Comparison of ENCODE assay signal across 8 cellular contexts in genomic region chr17:35447494-35447893, GRCh38. TPM values are rescaled to one million over a fixed set of nuclear protein-coding genes. Genes with fewer than 3 reads are reported as not detected.
A peak's percentile ranks its signal among the peaks of the same experiment; 100 is the strongest.
DNase-seq lines count a peak whose midpoint lies in the region; ATAC-seq, FAIRE-seq and TF ChIP-seq lines count a peak whose summit lies in the region.

No MANE protein-coding gene starts in this region.

- no TSS peak for BruUV-seq in GM12878 (replicated peaks; lab: Mats Ljungman, UMichigan)

- intact Hi-C loops in GM12878 (cut with micrococcal nuclease; ENCODE audit: unreplicated experiment) (loop anchor here (5.0 kb wide), 1 partner anchor 205 kb away; the partner anchor contains the start of gene SLFN5), lower leg skin (cut with DNase I; ENCODE audit: low total_unique reads) (no loop called here)

- 34% methylated on average over 3 of the region's 3 CpGs for WGBS in GM12878 (ENCODE audit: insufficient coverage, insufficient replicate concordance, low lambda C conversion rate, missing lambda C conversion rate)
- 61 to 67% methylated on average over 3 of the region's 3 CpGs for WGBS in lower leg skin, 2 donors

- no peaks in the 10 kb centered on the region for H3K36me3 Mint-ChIP-seq in stimulated activated naive CD8-positive, alpha-beta T cell treated with anti-CD3 and anti-CD28 coated beads, Interleukin-15, Interleukin-2, amounts not matched to agents 100 ng/mL and 50 ng/mL, for 24 hours (ENCODE audit: low read depth)
- no peaks in the 10 kb centered on the region for H3K36me3 Mint-ChIP-seq in mesothelial cell of epicardium

- peaks cover 0 to 18% of the 10 kb centered on the region in 2 experiments; a peak in 2 of 4 replicates for H3K36me3 ChIP-seq in GM12878 (ENCODE audit: control insufficient read depth in 2 of 2, insufficient read depth in 2 of 2, low read length in 1 of 2)

- POLR2A ChIA-PET in GM12878 (lab: Charles Lee), result interaction anchor here (0.9 to 2.5 kb wide), 6 partner anchors 9 to 88 kb away, joined by 3 to 20 read pairs (median 9); partner anchors contain the start of gene SLFN11

- TF ChIP-seq EP300 in GM12878 (IDR thresholded peaks at IDR 0.05; ENCODE audit: borderline replicate concordance in 1 of 2, control insufficient read depth in 1 of 2, low read depth in 2 of 2, low read length in 2 of 2), result no peak

- no peak for DNase-seq in stimulated activated naive CD8-positive, alpha-beta T cell treated with anti-CD3 and anti-CD28 coated beads, Interleukin-15, Interleukin-2, amounts not matched to agents 100 U/mL and 50 U/mL, for 24 hours
- DNase-seq in GM12878 (ENCODE audit: low read depth, low spot score) (no peak), mesothelial cell of epicardium (ENCODE audit: low spot score in 2 of 2, unreplicated experiment in 2 of 2) (no peak), HTR-8/SVneo (ENCODE audit: insufficient read length, low spot score) (no peak), lower leg skin (ENCODE audit: low spot score in 2 of 2) (no peak), frontal cortex (ENCODE audit: low spot score in 2 of 2) (no peak)

- TF ChIP-seq CTCF in GM12878 (IDR thresholded peaks at IDR 0.05 in 2 of 3, conservative IDR thresholded peaks at IDR 0.05 in 1 of 3; ENCODE audit: control insufficient read depth in 2 of 3, extremely low read depth in 1 of 3, insufficient read depth in 1 of 3, low read depth in 3 of 3, low read length in 3 of 3) (no peak), mesothelial cell of epicardium (IDR thresholded peaks at IDR 0.05; ENCODE audit: unreplicated experiment) (no peak), lower leg skin (IDR thresholded peaks at IDR 0.05) (no peak)

- H2AFZ ChIP-seq in GM12878 (ENCODE audit: control insufficient read depth, low read depth, low read length), result peak overlapping the region; percentile 28; the same call in 1 of the 2 replicates

- TF ChIP-seq POLR2A in GM12878 (IDR thresholded peaks at IDR 0.05; ENCODE audit: low read depth, low read length) (no peak), lower leg skin (IDR thresholded peaks at IDR 0.05) (no peak)

- no peak for TF ChIP-seq RAD21 in GM12878 (IDR thresholded peaks at IDR 0.05; ENCODE audit: insufficient read depth, low read depth, low read length)

- H3K27ac ChIP-seq in GM12878 (ENCODE audit: control insufficient read depth, insufficient read depth), result peak overlapping the region; percentile 99

- no peaks in the 10 kb centered on the region for H3K9me3 Mint-ChIP-seq in stimulated activated naive CD8-positive, alpha-beta T cell treated with anti-CD3 and anti-CD28 coated beads, Interleukin-15, Interleukin-2, amounts not matched to agents 100 ng/mL and 50 ng/mL, for 24 hours
- H3K9me3 Mint-ChIP-seq in mesothelial cell of epicardium, result no peaks in the 10 kb centered on the region

- peak overlapping the region; percentile 76 for H3K4me3 Mint-ChIP-seq in stimulated activated naive CD8-positive, alpha-beta T cell treated with anti-CD3 and anti-CD28 coated beads, Interleukin-15, Interleukin-2, amounts not matched to agents 100 ng/mL and 50 ng/mL, for 24 hours
- peak overlapping the region; percentile 74 for H3K4me3 Mint-ChIP-seq in mesothelial cell of epicardium

- no peaks in the 10 kb centered on the region for H3K9me3 ChIP-seq in GM12878 (replicated peaks; ENCODE audit: control insufficient read depth, insufficient read depth, low read length)

- no peak overlapping the region for H3K27ac Mint-ChIP-seq in stimulated activated naive CD8-positive, alpha-beta T cell treated with anti-CD3 and anti-CD28 coated beads, Interleukin-15, Interleukin-2, amounts not matched to agents 100 ng/mL and 50 ng/mL, for 24 hours
- no peak overlapping the region for H3K27ac Mint-ChIP-seq in mesothelial cell of epicardium

- RAD21 ChIA-PET in GM12878 (lab: Charles Lee; ENCODE audit: unreplicated experiment), result interaction anchor here (0.6 to 3.1 kb wide), 10 partner anchors 9 to 135 kb away, joined by 3 to 28 read pairs (median 10); partner anchors contain the start of genes SLFN11 and SLFN12L

- H3K4me3 ChIP-seq in GM12878, result peak overlapping the region; percentile 81
- no peak overlapping the region for H3K4me3 ChIP-seq in lower leg skin (ENCODE audit: low read depth, poor library complexity, severe bottlenecking)

- SMC1A ChIA-PET in GM12878 (lab: Charles Lee; ENCODE audit: uncharacterized antibody, unreplicated experiment), result interaction anchor here (0.9 to 3.2 kb wide), 17 partner anchors 9 to 135 kb away, joined by 3 to 26 read pairs (median 10); partner anchors contain the start of genes SLFN11 and SLFN12

- peaks cover 15% of the 10 kb centered on the region for H3K79me2 ChIP-seq in GM12878 (ENCODE audit: control insufficient read depth, insufficient read depth, low read length)

- CTCF ChIA-PET in GM12878 (lab: Yijun Ruan, JAX), result interaction anchor here (1.4 to 2.7 kb wide), 6 partner anchors 15 to 166 kb away, joined by 3 to 24 read pairs (median 9); partner anchors contain the start of gene SLFN12

- FAIRE-seq in GM12878 (lab: Jason Lieb, UNC), result peak; percentile 47
- FAIRE-seq in HTR-8/SVneo (lab: Jason Lieb, UNC), result no peak
- FAIRE-seq in frontal cortex (lab: Jason Lieb, UNC), result no peak

- peak overlapping the region; percentile 99 for H3K4me2 ChIP-seq in GM12878 (ENCODE audit: control insufficient read depth, insufficient read depth)

- H3K4me1 Mint-ChIP-seq in stimulated activated naive CD8-positive, alpha-beta T cell treated with anti-CD3 and anti-CD28 coated beads, Interleukin-15, Interleukin-2, amounts not matched to agents 100 ng/mL and 50 ng/mL, for 24 hours (ENCODE audit: low read depth), result peaks cover 30% of the 10 kb centered on the region
- peaks cover 11% of the 10 kb centered on the region for H3K4me1 Mint-ChIP-seq in mesothelial cell of epicardium

- no peaks in the 10 kb centered on the region for H3K27me3 Mint-ChIP-seq in stimulated activated naive CD8-positive, alpha-beta T cell treated with anti-CD3 and anti-CD28 coated beads, Interleukin-15, Interleukin-2, amounts not matched to agents 100 ng/mL and 50 ng/mL, for 24 hours
- H3K27me3 Mint-ChIP-seq in mesothelial cell of epicardium (ENCODE audit: low read depth), result peaks cover 31% of the 10 kb centered on the region

- in situ Hi-C loops in GM12878 (cut with MboI), result no loop called here

- ATAC-seq in stimulated activated naive CD8-positive, alpha-beta T cell treated with anti-CD3 and anti-CD28 coated beads, Interleukin-15, Interleukin-2, amounts not matched to agents 100 U/mL and 50 U/mL, for 24 hours, result no peak
- ATAC-seq in GM12878, result no peak
- ATAC-seq in HG03097 (IDR thresholded peaks at IDR 0.05; ENCODE audit: low FRiP score, unreplicated experiment), result no peak

- peak overlapping the region; percentile 97 for H3K9ac ChIP-seq in GM12878 (ENCODE audit: control insufficient read depth, insufficient read depth, low read length)

- H3K4me1 ChIP-seq in GM12878 (ENCODE audit: control insufficient read depth, insufficient read depth, low read length), result peaks cover 3% of the 10 kb centered on the region

- H4K20me1 ChIP-seq in GM12878 (ENCODE audit: control insufficient read depth, insufficient read depth), result no peaks in the 10 kb centered on the region

- no peaks in the 10 kb centered on the region for H3K27me3 ChIP-seq in GM12878 (replicated peaks in 1 of 2; ENCODE audit: control insufficient read depth in 2 of 2, insufficient read depth in 2 of 2, low read length in 1 of 2)

TF ChIP-seq in GM12878, 131 proteins besides CTCF, POLR2A, EP300 and RAD21 (continues in another document):
- TF ChIP-seq TCF12 (IDR thresholded peaks at IDR 0.05; ENCODE audit: low read depth, low read length) (no peak), PML (IDR thresholded peaks at IDR 0.05; ENCODE audit: low read length) (no peak), LARP7 (IDR thresholded peaks at IDR 0.05) (no peak), GATAD2B (conservative IDR thresholded peaks at IDR 0.05; ENCODE audit: low read depth) (no peak)

RNA-seq across cellular contexts. Expression of gene SLFN13, which starts 1.1 kb away (rescaled TPM):
- 70.3 and 76.0 TPM in 2 replicates for total RNA-seq in GM12878 (2013; cell fraction: nucleolus; rRNA removed)
- total RNA-seq in GM12878 (2014; rRNA removed) (56.3 and 56.4 TPM in 2 replicates), GM12878 (2014; rRNA removed; fragmentation: Illumina TruSeq; extraction: Trizol) (41.0 and 42.2 TPM in 2 replicates), GM12878 (2021) (51.5 and 64.4 TPM in 2 replicates), mesothelial cell of epicardium (23.1 to 24.7 TPM (median 23.7 TPM) in 3 replicates), lower leg skin (1 to 10 TPM; 2.9 to 7.8 (median 5.1) TPM), frontal cortex (under 0.01 TPM)
- 23.6 TPM for polyA plus RNA-seq in GM12878 (2011; ENCODE audit: low read depth)
- polyA plus RNA-seq in GM12878 (2011; rRNA removed) (62.0 and 91.9 TPM in 2 replicates), GM12878 (2014; fragmentation: Illumina TruSeq; extraction: Trizol) (82.4 and 94.6 TPM in 2 replicates), GM12878 (2014; fragmentation: Nextera tagmentation; extraction: Ambion mirVana) (10 to 100 TPM; 12.4 to 20.2 TPM), GM12878 (2014; rRNA removed) (72.5 and 81.9 TPM in 2 replicates), GM12878 (2016; fragmentation: Nextera tagmentation; extraction: Ambion mirVana) (10 to 100 TPM; 61.7 to 63.3 TPM)
- 51.0 and 69.7 TPM in 2 replicates for polyA plus RNA-seq in GM12878 (2011; cell fraction: cytosol; rRNA removed)
- 107 and 118 TPM in 2 replicates for polyA plus RNA-seq in GM12878 (2011; cell fraction: nucleus; rRNA removed)
- polyA plus RNA-seq in GM12878 (2012), result 31.8 and 34.3 TPM in 2 replicates
- 61.1 and 61.7 TPM in 2 replicates for polyA minus RNA-seq in GM12878 (2011; rRNA and poly(A)+ RNA removed)
- 14.5 and 17.4 TPM in 2 replicates for polyA minus RNA-seq in GM12878 (2011; cell fraction: cytosol; rRNA and poly(A)+ RNA removed)
- 25.8 and 31.7 TPM in 2 replicates for polyA minus RNA-seq in GM12878 (2011; cell fraction: nucleus; rRNA and poly(A)+ RNA removed)

RNA-seq across cellular contexts. Expression of gene SLFN12, which starts 15.2 kb away (rescaled TPM):
- 18.6 and 20.7 TPM in 2 replicates for total RNA-seq in GM12878 (2013; cell fraction: nucleolus; rRNA removed)
- total RNA-seq in GM12878 (2014; rRNA removed), result 15.0 and 16.9 TPM in 2 replicates
- 16.4 and 18.2 TPM in 2 replicates for total RNA-seq in GM12878 (2014; rRNA removed; fragmentation: Illumina TruSeq; extraction: Trizol)
- total RNA-seq in GM12878 (2021), result 11.6 and 12.8 TPM in 2 replicates
- 6.8 TPM for polyA plus RNA-seq in GM12878 (2011; ENCODE audit: low read depth)
- 12.7 and 18.2 TPM in 2 replicates for polyA plus RNA-seq in GM12878 (2011; rRNA removed)
- 4.9 and 5.3 TPM in 2 replicates for polyA plus RNA-seq in GM12878 (2011; cell fraction: cytosol; rRNA removed)
- 20.2 and 24.1 TPM in 2 replicates for polyA plus RNA-seq in GM12878 (2011; cell fraction: nucleus; rRNA removed)
- polyA plus RNA-seq in GM12878 (2012), result 8.4 and 9.7 TPM in 2 replicates
- polyA plus RNA-seq in GM12878 (2014; fragmentation: Illumina TruSeq; extraction: Trizol), result 18.5 and 24.8 TPM in 2 replicates
- polyA plus RNA-seq in GM12878 (2014; fragmentation: Nextera tagmentation; extraction: Ambion mirVana), result 10 to 100 TPM; 11.2 to 14.8 TPM
- 7.9 and 14.2 TPM in 2 replicates for polyA plus RNA-seq in GM12878 (2014; rRNA removed)
- 10 to 100 TPM in 1 of 2 experiments, 1 to 10 TPM in 1; 8.7 to 10.2 TPM for polyA plus RNA-seq in GM12878 (2016; fragmentation: Nextera tagmentation; extraction: Ambion mirVana)
- 8.2 and 8.7 TPM in 2 replicates for polyA minus RNA-seq in GM12878 (2011; rRNA and poly(A)+ RNA removed)
- 1.6 and 3.4 TPM in 2 replicates for polyA minus RNA-seq in GM12878 (2011; cell fraction: cytosol; rRNA and poly(A)+ RNA removed)
- 10.6 and 14.3 TPM in 2 replicates for polyA minus RNA-seq in GM12878 (2011; cell fraction: nucleus; rRNA and poly(A)+ RNA removed)
- 18.4 to 19.5 TPM (median 18.8 TPM) in 3 replicates for total RNA-seq in mesothelial cell of epicardium
- total RNA-seq in lower leg skin, result 1 to 10 TPM; 1.2 to 2.5 (median 1.9) TPM
- 2.0 TPM for total RNA-seq in frontal cortex
